In the genomic region with DNA sequence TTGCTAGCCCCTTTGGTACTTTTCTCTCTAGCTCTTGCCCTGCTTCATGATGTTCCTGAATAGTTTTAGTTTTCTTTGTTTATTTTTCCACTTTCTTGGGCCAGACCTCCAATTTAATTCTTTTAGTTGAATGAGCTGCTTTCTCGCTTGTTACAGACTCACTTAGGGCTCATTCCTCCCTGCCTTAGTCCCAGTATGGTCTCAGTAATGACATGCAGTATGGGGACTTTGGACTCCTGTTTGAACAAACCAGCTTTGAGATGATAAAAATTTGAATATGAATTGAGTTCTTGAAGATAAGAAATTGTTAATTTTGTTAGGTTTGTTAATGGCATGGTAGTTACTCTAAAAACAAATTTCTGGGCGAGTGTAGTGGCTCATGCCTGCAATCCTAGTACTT, we compare ENCODE assay signal across 22 cellular contexts. TPM values are rescaled to one million over a fixed set of nuclear protein-coding genes. Genes with fewer than 3 reads are reported as not detected.
DNase-seq lines count a peak whose midpoint lies in the region; ATAC-seq, FAIRE-seq and TF ChIP-seq lines count a peak whose summit lies in the region.
"Had no signal": no experiment of that assay in that cellular context is flagged by ENCODE, and none has a peak within 500 bp of the region (broad histone marks: within the 10 kb centered on the region; RNA-seq: fewer than 3 reads in every experiment).

No MANE protein-coding gene starts in this region.

- no peak overlapping the region for H2AK5ac ChIP-seq in mesendoderm (ENCODE audit: low read length)

- in situ Hi-C loops in Panc1 (cut with HindIII; ENCODE audit: low pct_unique_long_range_greater_than_20kb, low sequenced_read_pairs) = no loop called here

- peaks cover 48% of the 10 kb centered on the region for H3K4me1 Mint-ChIP-seq in endodermal cell

- peak overlapping the region; percentile 43; the same call in 2 of the 3 replicates for H3K4me2 ChIP-seq in A549
- no peak overlapping the region for H3K4me2 ChIP-seq in mesendoderm (ENCODE audit: low read length)

- H2BK5ac ChIP-seq in mesendoderm (ENCODE audit: low read length) = no peak overlapping the region

- H4K5ac ChIP-seq in mesendoderm (ENCODE audit: low read length) = no peak overlapping the region

- no peak overlapping the region for H3K23ac ChIP-seq in mesendoderm (ENCODE audit: low read length)

- 92% methylated on average over 2 of the region's 2 CpGs for WGBS in A549 (ENCODE audit: missing lambda C conversion rate)
- 93 to 95% methylated on average over 2 of the region's 2 CpGs for WGBS in endodermal cell (ENCODE audit: insufficient coverage in 1 of 2, insufficient read length in 1 of 2), 2 experiments
- no CpG with 5 or more reads among the region's 2 CpGs for WGBS in mesendoderm (ENCODE audit: extremely low coverage, insufficient coverage, low lambda C conversion rate)
- 95% methylated on average over 2 of the region's 2 CpGs for WGBS in ovary, 3 donors

- peaks cover 8% of the 10 kb centered on the region for H3K9me3 Mint-ChIP-seq in endodermal cell
- H3K9me3 Mint-ChIP-seq: CD8-positive, alpha-beta memory T cell had no signal

- peaks cover 3% of the 10 kb centered on the region for H3K36me3 Mint-ChIP-seq in endodermal cell (ENCODE audit: low read depth)
- H3K36me3 Mint-ChIP-seq: CD8-positive, alpha-beta memory T cell had no signal

- no peak overlapping the region for H2BK120ac ChIP-seq in mesendoderm (ENCODE audit: low read depth, low read length)

- H3K4me1 ChIP-seq in A549 = peaks cover 61% of the 10 kb centered on the region
- H3K4me1 ChIP-seq in Panc1 (ENCODE audit: control insufficient read depth, insufficient read depth, low read length) = peaks cover 11% of the 10 kb centered on the region; the same call in 1 of the 2 replicates
- H3K4me1 ChIP-seq in endodermal cell (ENCODE audit: control insufficient read depth, insufficient read depth, low read length) = peaks cover 4% of the 10 kb centered on the region
- H3K4me1 ChIP-seq in mesendoderm (ENCODE audit: control insufficient read depth, low read depth, low read length) = peaks cover 11% of the 10 kb centered on the region
- peaks cover 6% of the 10 kb centered on the region for H3K4me1 ChIP-seq in ovary (ENCODE audit: insufficient read depth)

- TF ChIP-seq EP300 in A549 (IDR thresholded peaks at IDR 0.05) (no peak), ovary (IDR thresholded peaks at IDR 0.05) (no peak)

- H3K27ac ChIP-seq in A549 = peak overlapping the region; percentile 76 to 77
- peak overlapping the region; percentile 74 for H3K27ac ChIP-seq in Panc1 (ENCODE audit: low read length)
- no peak overlapping the region for H3K27ac ChIP-seq in endodermal cell (ENCODE audit: low read depth, low read length)
- H3K27ac ChIP-seq in mesendoderm (ENCODE audit: low read depth, low read length) = no peak overlapping the region
- no peak overlapping the region for H3K27ac ChIP-seq in ovary
- H3K27ac ChIP-seq: C4-2B had no signal

- H3K27ac Mint-ChIP-seq in endodermal cell = peak overlapping the region; percentile 32

- no peaks in the 10 kb centered on the region for H3K79me2 ChIP-seq in mesendoderm (ENCODE audit: control insufficient read depth, insufficient read depth, low read length)

- no peak overlapping the region for H2BK15ac ChIP-seq in mesendoderm (replicated peaks; ENCODE audit: low read depth)

- DNase-seq in A549 (ENCODE audit: low read depth in 1 of 2, low spot score in 1 of 2) (no peak), Panc1 (ENCODE audit: low read depth, low spot score) (no peak), endodermal cell (no peak), mesendoderm (no peak), ovary (no peak), germinal center (ENCODE audit: low spot score) (no peak), DMS 273 (lab: John Stamatoyannopoulos, UW; ENCODE audit: unreplicated experiment) (no peak)
- DNase-seq: CD8-positive, alpha-beta memory T cell; DMS53; GDM1; KG1; NCI-H1105; NCI-H1694; NCI-H2081; NCI-H2171; NCI-H345; NCI-H524; SHP77 had no signal

- H3K36me3 ChIP-seq in Panc1 (ENCODE audit: control insufficient read depth, insufficient read depth, low read length) (no peaks in the 10 kb centered on the region), endodermal cell (ENCODE audit: control insufficient read depth, insufficient read depth, low read length) (no peaks in the 10 kb centered on the region), mesendoderm (ENCODE audit: control insufficient read depth, insufficient read depth, low read length) (no peaks in the 10 kb centered on the region), ovary (no peaks in the 10 kb centered on the region)
- H3K36me3 ChIP-seq: HAP-1 had no signal

- no peak for TF ChIP-seq CTCF in A549 (IDR thresholded peaks at IDR 0.05)
- no peak for TF ChIP-seq CTCF in Panc1 (IDR thresholded peaks at IDR 0.05)
- TF ChIP-seq CTCF in endodermal cell (conservative IDR thresholded peaks at IDR 0.05) = no peak
- TF ChIP-seq CTCF in ovary (IDR thresholded peaks at IDR 0.05) = no peak

- no peaks in the 10 kb centered on the region for H3K27me3 ChIP-seq in Panc1 (ENCODE audit: control insufficient read depth, insufficient read depth, low read length)
- H3K27me3 ChIP-seq in endodermal cell (ENCODE audit: control insufficient read depth, insufficient read depth, low read length, poor library complexity, severe bottlenecking) = no peaks in the 10 kb centered on the region
- H3K27me3 ChIP-seq in mesendoderm (ENCODE audit: insufficient read depth, low read length, poor library complexity) = no peaks in the 10 kb centered on the region
- H3K27me3 ChIP-seq in ovary = no peaks in the 10 kb centered on the region

- peak overlapping the region; percentile 68 for H3K4ac ChIP-seq in mesendoderm (ENCODE audit: low read depth, low read length)

- H3K27me3 Mint-ChIP-seq in endodermal cell (ENCODE audit: insufficient read depth) = no peaks in the 10 kb centered on the region

- no peaks in the 10 kb centered on the region for H3K79me1 ChIP-seq in mesendoderm (ENCODE audit: low read length)

- intact Hi-C loops in Panc1 (cut with micrococcal nuclease; ENCODE audit: unreplicated experiment) = no loop called here
- intact Hi-C loops in ovary (cut with DNase I) = no loop called here

- no peak overlapping the region for H3K4me3 Mint-ChIP-seq in endodermal cell
- H3K4me3 Mint-ChIP-seq: CD8-positive, alpha-beta memory T cell had no signal

- H4K8ac ChIP-seq in mesendoderm (ENCODE audit: low read depth, low read length) = no peak overlapping the region

- FAIRE-seq in A549 (lab: Jason Lieb, UNC) = no peak
- FAIRE-seq: GM18507, GM19239 had no signal

- H3K56ac ChIP-seq in mesendoderm (ENCODE audit: low read length) = no peak overlapping the region

- no peak overlapping the region for H3K4me3 ChIP-seq in A549
- H3K4me3 ChIP-seq in Panc1 (ENCODE audit: low read depth in 2 of 2, low read length in 2 of 2) = no peak overlapping the region
- H3K4me3 ChIP-seq in endodermal cell (ENCODE audit: low read length) = no peak overlapping the region
- no peak overlapping the region for H3K4me3 ChIP-seq in mesendoderm (ENCODE audit: low read length)
- H3K4me3 ChIP-seq in ovary = no peak overlapping the region
- H3K4me3 ChIP-seq: HAP-1 had no signal

- TF ChIP-seq POLR2A in A549 (IDR thresholded peaks at IDR 0.05; ENCODE audit: low read length) (no peak), ovary (IDR thresholded peaks at IDR 0.05) (no peak)

- CTCF ChIA-PET in A549 (lab: Yijun Ruan, JAX) (interaction anchor here (0.9 to 1.3 kb wide), 4 partner anchors 51 to 250 kb away, joined by 3 to 5 read pairs (median 4); no protein-coding TSS in a partner anchor), Panc1 (lab: Charles Lee) (no interaction called here)

- POLR2A ChIA-PET in A549 (lab: Yijun Ruan, JAX) = no interaction called here
- POLR2A ChIA-PET in Panc1 (lab: Charles Lee) = no interaction called here

- no peak for TF ChIP-seq RAD21 in A549 (conservative IDR thresholded peaks at IDR 0.05 in 1 of 2, IDR thresholded peaks at IDR 0.05 in 1 of 2)

- BruUV-seq in Panc1 (replicated peaks; lab: Mats Ljungman, UMichigan) = no TSS peak

- no peak overlapping the region for H3K9ac ChIP-seq in endodermal cell (ENCODE audit: extremely low read depth, low read length, poor library complexity, severe bottlenecking)
- no peak overlapping the region for H3K9ac ChIP-seq in mesendoderm (ENCODE audit: low read length)

- ATAC-seq in A549 (no peak), Panc1 (no peak)

- H3K18ac ChIP-seq in mesendoderm (ENCODE audit: low read length) = no peak overlapping the region

- H3K9me3 ChIP-seq in A549 (no peaks in the 10 kb centered on the region), Panc1 (ENCODE audit: control insufficient read depth, insufficient read depth, low read depth, low read length) (no peaks in the 10 kb centered on the region), endodermal cell (ENCODE audit: control insufficient read depth, low read length) (peaks cover 9% of the 10 kb centered on the region), ovary (no peaks in the 10 kb centered on the region)
- H3K9me3 ChIP-seq: HAP-1 had no signal

TF ChIP-seq in A549, 52 proteins besides CTCF, POLR2A, EP300 and RAD21 (continues in another document):
- TF ChIP-seq RFX5 (IDR thresholded peaks at IDR 0.05) = no peak
- TF ChIP-seq, protein P1, sequence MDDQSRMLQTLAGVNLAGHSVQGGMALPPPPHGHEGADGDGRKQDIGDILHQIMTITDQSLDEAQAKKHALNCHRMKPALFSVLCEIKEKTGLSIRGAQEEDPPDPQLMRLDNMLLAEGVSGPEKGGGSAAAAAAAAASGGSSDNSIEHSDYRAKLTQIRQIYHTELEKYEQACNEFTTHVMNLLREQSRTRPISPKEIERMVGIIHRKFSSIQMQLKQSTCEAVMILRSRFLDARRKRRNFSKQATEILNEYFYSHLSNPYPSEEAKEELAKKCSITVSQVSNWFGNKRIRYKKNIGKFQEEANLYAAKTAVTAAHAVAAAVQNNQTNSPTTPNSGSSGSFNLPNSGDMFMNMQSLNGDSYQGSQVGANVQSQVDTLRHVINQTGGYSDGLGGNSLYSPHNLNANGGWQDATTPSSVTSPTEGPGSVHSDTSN (IDR thresholded peaks at IDR 0.05) = no peak
- no peak for TF ChIP-seq CBX2 (IDR thresholded peaks at IDR 0.05; ENCODE audit: borderline replicate concordance, low read depth)
- TF ChIP-seq CHD4 (IDR thresholded peaks at IDR 0.05; ENCODE audit: borderline replicate concordance) = no peak

RNA-seq across cellular contexts. Expression of a gene that starts 52.2 kb away (rescaled TPM):
- polyA plus RNA-seq in A549 (2011; rRNA removed) (21.2 and 24.2 TPM in 2 replicates), A549 (2017; fragmentation: RNase III; extraction: RNeasy Plus Mini Kit Qiagen cat#74134 plus additional on column Dnase treatment) (12.0 to 14.9 TPM (median 14.7 TPM) in 3 replicates), ovary (10 to 100 TPM; 23.6 to 46.1 TPM)
- 11.9 and 12.5 TPM in 2 replicates for polyA plus RNA-seq in A549 (2012; cell fraction: cytosol; rRNA removed)
- 27.3 and 29.7 TPM in 2 replicates for polyA plus RNA-seq in A549 (2012; cell fraction: nucleus; rRNA removed)
- polyA minus RNA-seq in A549 (2011; rRNA and poly(A)+ RNA removed) = 38.2 and 52.2 TPM in 2 replicates
- total RNA-seq in Panc1 (2021; ENCODE audit: unreplicated experiment) (14.5 TPM), endodermal cell (10 to 100 TPM; 29.4 to 42.7 TPM), ovary (10 to 100 TPM; 17.3 to 32.7 (median 26.3) TPM)
- 9.0 TPM for polyA plus RNA-seq in Panc1 (2012; ENCODE audit: insufficient read length)
- 11.8 TPM for polyA plus RNA-seq in endodermal cell (2013, experiment 1 of 2)
- 11.0 TPM for polyA plus RNA-seq in endodermal cell (2013, experiment 2 of 2)
- polyA plus RNA-seq in mesendoderm (2013, experiment 1 of 2) = 13.2 TPM
- 13.6 TPM for polyA plus RNA-seq in mesendoderm (2013, experiment 2 of 2)

Comparison
In these comparisons a context has a peak if more than half of its experiments do, and no peak if none do; other contexts are left out.
1. H3K27ac ChIP-seq: peak in A549 (2 of 2) and Panc1 (single experiment); none in endodermal cell (single experiment), mesendoderm (single experiment) and ovary (0 of 2).